Comparison of ENCODE assay signal across 16 cellular contexts in the genomic region with DNA sequence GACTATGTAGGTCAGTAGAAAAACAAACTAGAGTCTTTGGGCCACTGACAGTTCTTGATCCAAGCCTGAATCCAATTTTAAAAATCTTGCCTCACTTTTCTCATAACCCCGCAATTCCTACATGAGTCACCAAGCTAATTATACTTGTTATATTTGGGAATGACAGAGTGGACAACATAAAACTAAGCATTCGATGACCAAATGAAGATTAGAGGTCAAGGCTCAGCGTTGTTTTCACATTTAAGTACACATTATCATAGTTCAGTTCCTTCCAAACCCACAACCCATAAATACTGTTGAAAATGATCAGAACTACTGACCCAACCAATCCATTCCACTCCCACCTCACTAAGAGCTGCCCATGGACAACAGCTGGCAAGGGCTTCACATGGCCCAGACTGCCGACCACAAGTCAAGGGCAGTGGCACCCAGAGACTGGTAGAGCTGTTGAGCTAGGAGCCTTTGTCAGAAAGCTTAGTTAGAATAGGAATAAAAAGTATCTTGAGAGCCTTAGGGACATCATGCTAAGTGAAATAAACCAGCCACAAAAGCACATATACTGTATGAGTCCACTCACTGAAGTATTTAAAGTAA.
DNase-seq lines count a peak whose midpoint lies in the region; TF ChIP-seq lines count a peak whose summit lies in the region.
"Had no signal": no experiment of that assay in that cellular context is flagged by ENCODE, and none has a peak within 500 bp of the region (broad histone marks: within the 10 kb centered on the region; RNA-seq: fewer than 3 reads in every experiment).

No MANE protein-coding gene starts in this region.

- no peak overlapping the region for H3K27ac ChIP-seq in mammary epithelial cell (ENCODE audit: insufficient read depth, low read depth, low read length)

- intact Hi-C loops in MCF 10A (cut with micrococcal nuclease) (no loop called here), mammary epithelial cell (cut with micrococcal nuclease) (no loop called here)

- H2AFZ ChIP-seq in mammary epithelial cell (ENCODE audit: low read depth, low read length), result no peak overlapping the region

- BruUV-seq in MCF 10A (replicated peaks; lab: Mats Ljungman, UMichigan) (no TSS peak), mammary epithelial cell (replicated peaks; lab: Mats Ljungman, UMichigan) (no TSS peak)

- POLR2A ChIA-PET in MCF 10A (lab: Yijun Ruan, JAX), result interaction anchor here (2.6 kb wide), 1 partner anchor 41 kb away, joined by 12 read pairs; no protein-coding TSS in a partner anchor

- in situ Hi-C loops in mammary epithelial cell (cut with MboI; ENCODE audit: low sequenced_read_pairs in 2 of 2), result no loop called here

- TF ChIP-seq CTCF in MCF 10A (IDR thresholded peaks at IDR 0.05; ENCODE audit: unreplicated experiment), result no peak
- TF ChIP-seq CTCF in mammary epithelial cell (conservative IDR thresholded peaks at IDR 0.05 in 1 of 2, IDR thresholded peaks at IDR 0.05 in 1 of 2; ENCODE audit: extremely low read depth in 1 of 2, insufficient read depth in 1 of 2, low read depth in 1 of 2, low read length in 2 of 2), result no peak
- no peak for TF ChIP-seq CTCF in chondrocyte (IDR thresholded peaks at IDR 0.05)
- no peak for TF ChIP-seq CTCF in mesothelial cell of epicardium (IDR thresholded peaks at IDR 0.05; ENCODE audit: unreplicated experiment)

- H3K9me3 ChIP-seq in mammary epithelial cell (replicated peaks; ENCODE audit: insufficient read depth, low read length), result no peaks in the 10 kb centered on the region
- H3K9me3 ChIP-seq: adrenal gland had no signal

- dilution Hi-C loops in mammary epithelial cell (cut with HindIII; ENCODE audit: low sequenced_read_pairs), result no loop called here

- no peaks in the 10 kb centered on the region for H3K27me3 ChIP-seq in mammary epithelial cell (ENCODE audit: insufficient read depth, low read length)
- H3K27me3 ChIP-seq: adrenal gland had no signal

- H4K20me1 ChIP-seq in mammary epithelial cell (ENCODE audit: insufficient read depth, low read length), result peaks cover 1% of the 10 kb centered on the region

- peaks cover 16% of the 10 kb centered on the region for H3K4me1 ChIP-seq in mammary epithelial cell (ENCODE audit: insufficient read depth, low read length)
- H3K4me1 ChIP-seq: adrenal gland, HAP-1 had no signal

- H3K4me1 Mint-ChIP-seq in MCF 10A (ENCODE audit: insufficient read depth, unreplicated experiment) (peaks cover 18% of the 10 kb centered on the region), chondrocyte (ENCODE audit: low read depth) (peaks cover 51% of the 10 kb centered on the region), mesothelial cell of epicardium (peaks cover 11% of the 10 kb centered on the region)
- H3K4me1 Mint-ChIP-seq: activated B cell treated with CpG ODN at 0.5 μM for 24 hours had no signal

- H3K36me3 ChIP-seq in mammary epithelial cell (ENCODE audit: insufficient read depth, low read length), result peaks cover 7% of the 10 kb centered on the region
- H3K36me3 ChIP-seq: adrenal gland had no signal

- peaks cover 13% of the 10 kb centered on the region for H3K36me3 Mint-ChIP-seq in MCF 10A (ENCODE audit: insufficient read depth, unreplicated experiment)
- peaks cover 24% of the 10 kb centered on the region for H3K36me3 Mint-ChIP-seq in chondrocyte (ENCODE audit: low read depth)
- H3K36me3 Mint-ChIP-seq in mesothelial cell of epicardium, result peaks cover 50% of the 10 kb centered on the region

- no peak overlapping the region for H3K4me2 ChIP-seq in mammary epithelial cell (ENCODE audit: insufficient read depth, low read depth, low read length)

- DNase-seq in MCF 10A (ENCODE audit: unreplicated experiment), result peak; percentile 39
- no peak for DNase-seq in mammary epithelial cell
- DNase-seq in chondrocyte (ENCODE audit: low spot score), result no peak
- peak; percentile 95 for DNase-seq in myocyte (ENCODE audit: low read depth)
- DNase-seq in NCI-H1105 treated with DMSO at 0.1 percent for 48 hours (lab: John Stamatoyannopoulos, UW), result no peak
- DNase-seq in mesothelial cell of epicardium (ENCODE audit: low spot score in 2 of 2, unreplicated experiment in 2 of 2), result no peak
- DNase-seq in stimulated activated naive CD4-positive, alpha-beta T cell (lab: John Stamatoyannopoulos, UW), result no peak
- DNase-seq in kidney glomerular epithelial cell (lab: John Stamatoyannopoulos, UW), result no peak
- DNase-seq: activated B cell treated with CpG ODN at 0.5 μM for 24 hours, adrenal gland, DMS53, NCI-H187, NCI-H774, retina, substantia nigra had no signal

- H3K4me3 ChIP-seq in mammary epithelial cell (replicated peaks in 1 of 3; ENCODE audit: insufficient read depth in 1 of 3, low read depth in 2 of 3, low read length in 3 of 3), result no peak overlapping the region
- H3K4me3 ChIP-seq: adrenal gland, HAP-1 had no signal

- CTCF ChIA-PET in MCF 10A (lab: Yijun Ruan, JAX) (interaction anchor here (0.7 to 2.0 kb wide), 2 partner anchors 318 to 913 kb away, joined by 3 to 8 read pairs; no protein-coding TSS in a partner anchor), mammary epithelial cell (lab: Charles Lee; ENCODE audit: low non-redundant PET) (no interaction called here)

- H3K9ac ChIP-seq in mammary epithelial cell (ENCODE audit: insufficient read depth, low read length), result no peak overlapping the region

- no peaks in the 10 kb centered on the region for H3K9me3 Mint-ChIP-seq in MCF 10A (ENCODE audit: unreplicated experiment)
- no peaks in the 10 kb centered on the region for H3K9me3 Mint-ChIP-seq in chondrocyte (ENCODE audit: low read depth)
- H3K9me3 Mint-ChIP-seq in mesothelial cell of epicardium, result peaks cover 26% of the 10 kb centered on the region

- H3K27ac Mint-ChIP-seq in MCF 10A (ENCODE audit: low read depth, unreplicated experiment) (no peak overlapping the region), chondrocyte (ENCODE audit: unreplicated experiment) (peak overlapping the region; percentile 95), mesothelial cell of epicardium (no peak overlapping the region)
- H3K27ac Mint-ChIP-seq: activated B cell treated with CpG ODN at 0.5 μM for 24 hours had no signal

- 100% methylated on average over 4 of the region's 4 CpGs for WGBS in mammary epithelial cell (ENCODE audit: low coverage, missing lambda C conversion rate)

- no peaks in the 10 kb centered on the region for H3K27me3 Mint-ChIP-seq in MCF 10A (ENCODE audit: insufficient read depth, unreplicated experiment)
- no peaks in the 10 kb centered on the region for H3K27me3 Mint-ChIP-seq in chondrocyte (ENCODE audit: low read depth)
- no peaks in the 10 kb centered on the region for H3K27me3 Mint-ChIP-seq in mesothelial cell of epicardium (ENCODE audit: low read depth)
- H3K27me3 Mint-ChIP-seq: activated B cell treated with CpG ODN at 0.5 μM for 24 hours had no signal

- peaks cover 91% of the 10 kb centered on the region for H3K79me2 ChIP-seq in mammary epithelial cell (ENCODE audit: insufficient read depth, low read length)

- H3K4me3 Mint-ChIP-seq in MCF 10A (ENCODE audit: unreplicated experiment) (no peak overlapping the region), chondrocyte (ENCODE audit: unreplicated experiment) (no peak overlapping the region), mesothelial cell of epicardium (no peak overlapping the region)
- H3K4me3 Mint-ChIP-seq: activated B cell treated with CpG ODN at 0.5 μM for 24 hours had no signal

Comparison
In these comparisons a context has a peak if more than half of its experiments do, and no peak if none do; other contexts are left out.
1. DNase-seq: peak in MCF 10A (single experiment) and myocyte (single experiment); none in mammary epithelial cell (single experiment), chondrocyte (single experiment), NCI-H1105 treated with DMSO at 0.1 percent for 48 hours (single experiment), mesothelial cell of epicardium (0 of 2), stimulated activated naive CD4-positive, alpha-beta T cell (0 of 6) and kidney glomerular epithelial cell (single experiment).